Comparison of ENCODE assay signal across 12 cellular contexts in the genomic region with DNA sequence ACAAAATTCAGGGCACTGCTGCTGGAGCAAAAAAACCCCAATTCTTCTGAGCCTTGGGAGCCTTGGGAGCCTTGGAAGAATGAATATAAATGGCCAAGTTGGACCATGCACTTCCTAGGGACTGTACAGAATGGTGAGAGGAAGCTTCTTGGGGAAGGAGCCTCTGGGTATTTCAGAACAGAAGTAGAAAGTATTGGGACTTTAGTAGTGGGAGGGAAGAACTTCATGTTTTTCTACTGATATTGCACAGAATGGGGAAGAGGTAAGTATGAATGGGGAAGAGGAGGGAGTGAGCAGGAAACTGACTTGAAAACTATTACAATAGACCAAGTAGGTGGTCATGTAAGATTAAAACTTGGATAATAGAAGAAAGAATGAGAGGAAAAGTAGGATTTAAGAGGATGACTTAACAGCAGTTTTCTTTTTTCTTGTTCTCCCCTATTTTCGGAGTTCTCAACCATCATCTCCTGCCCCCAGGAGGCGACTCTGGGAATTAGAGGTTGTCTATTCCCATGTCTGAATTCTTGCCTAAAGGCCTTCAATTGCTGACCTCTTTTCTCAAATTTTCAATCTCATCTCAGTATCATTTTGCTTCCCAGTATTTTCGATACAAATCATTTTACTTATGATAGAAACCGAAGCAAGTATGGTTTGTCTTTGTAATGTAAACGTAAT. TPM values are rescaled to one million over a fixed set of nuclear protein-coding genes. Genes with fewer than 3 reads are reported as not detected.
DNase-seq lines count a peak whose midpoint lies in the region; ATAC-seq and TF ChIP-seq lines count a peak whose summit lies in the region.
"Had no signal": no experiment of that assay in that cellular context is flagged by ENCODE, and none has a peak within 500 bp of the region (broad histone marks: within the 10 kb centered on the region; RNA-seq: fewer than 3 reads in every experiment).

No MANE protein-coding gene starts in this region.

- no peak for TF ChIP-seq POLR2A in heart left ventricle (IDR thresholded peaks at IDR 0.05)
- no peak for TF ChIP-seq POLR2A in esophagus muscularis mucosa (IDR thresholded peaks at IDR 0.05; ENCODE audit: low read depth)

- 86 to 91% (median 89%) methylated on average over 5 of the region's 5 CpGs for WGBS in heart left ventricle, 4 donors
- WGBS in esophagus muscularis mucosa: 91% methylated on average over 5 of the region's 5 CpGs

- no peak overlapping the region for H3K27ac ChIP-seq in right atrium auricular region
- peak overlapping the region in 1 of 12 donors; percentile 72 for H3K27ac ChIP-seq in heart left ventricle
- no peak overlapping the region for H3K27ac ChIP-seq in upper lobe of right lung
- H3K27ac ChIP-seq in esophagus muscularis mucosa (replicated peaks in 1 of 4): no peak overlapping the region

- no peaks in the 10 kb centered on the region for H3K36me3 ChIP-seq in right atrium auricular region
- no peaks in the 10 kb centered on the region for H3K36me3 ChIP-seq in heart left ventricle
- H3K36me3 ChIP-seq in upper lobe of right lung: no peaks in the 10 kb centered on the region
- no peaks in the 10 kb centered on the region for H3K36me3 ChIP-seq in esophagus muscularis mucosa

- H3K27me3 ChIP-seq in right atrium auricular region (no peaks in the 10 kb centered on the region), heart left ventricle (no peaks in the 10 kb centered on the region), upper lobe of right lung (no peaks in the 10 kb centered on the region), esophagus muscularis mucosa (no peaks in the 10 kb centered on the region)

- H3K4me3 ChIP-seq in right atrium auricular region (no peak overlapping the region), heart left ventricle (no peak overlapping the region), upper lobe of right lung (no peak overlapping the region), esophagus muscularis mucosa (no peak overlapping the region)

- H3K9me3 ChIP-seq in right atrium auricular region: no peaks in the 10 kb centered on the region
- H3K9me3 ChIP-seq in heart left ventricle: peaks cover 0 to 1% (median 0%) of the 10 kb centered on the region in 12 donors
- H3K9me3 ChIP-seq in upper lobe of right lung: no peaks in the 10 kb centered on the region
- H3K9me3 ChIP-seq in esophagus muscularis mucosa: no peaks in the 10 kb centered on the region

- no peak for DNase-seq in Right ventricle myocardium superior
- no peak for DNase-seq in right atrium auricular region (ENCODE audit: low spot score)
- DNase-seq in SKM-1 treated with dmso at 0.1 percent for 144 hours (lab: John Stamatoyannopoulos, UW; ENCODE audit: unreplicated experiment): peak; percentile 63
- no peak for DNase-seq in heart left ventricle
- DNase-seq in upper lobe of right lung: no peak
- DNase-seq in NCI-H446 treated with DMSO at 0.1 percent for 48 hours (lab: John Stamatoyannopoulos, UW): no peak
- no peak for DNase-seq in NCI-H526 (lab: John Stamatoyannopoulos, UW)
- DNase-seq in esophagus muscularis mucosa (ENCODE audit: extremely low spot score): no peak
- DNase-seq: CD4-positive, CD25-positive, alpha-beta regulatory T cell; stimulated activated CD4-positive, alpha-beta T cell treated with anti-CD3 and anti-CD28 coated beads, Interleukin-2, amount 100 ng/mL, for 24 hours; SW 1271 had no signal

- ATAC-seq in Right ventricle myocardium superior (ENCODE audit: poor library complexity) (peak; percentile 60), heart left ventricle (peak in 3 of 4 donors; percentile 29 to 69 (median 42)), upper lobe of right lung (peak; percentile 87)
- ATAC-seq: activated T-helper 17 cell treated with anti-CD3 and anti-CD28 coated beads, Interleukin-2, amount 50 U/mL, for 72 hours had no signal

- no peak for TF ChIP-seq EP300 in esophagus muscularis mucosa (IDR thresholded peaks at IDR 0.05)

- H3K4me1 ChIP-seq in right atrium auricular region (no peaks in the 10 kb centered on the region), heart left ventricle (peaks cover 0 to 19% (median 0%) of the 10 kb centered on the region in 12 donors), upper lobe of right lung (peaks cover 7% of the 10 kb centered on the region), esophagus muscularis mucosa (peaks cover 0 to 11% (median 0%) of the 10 kb centered on the region in 4 donors)

- intact Hi-C loops in Right ventricle myocardium superior (cut with DNase I) (no loop called here), heart left ventricle (cut with DNase I) (loop anchor here in 1 of 10 donors (10.0 kb wide), 1 partner anchor 466 kb away; no protein-coding TSS in a partner anchor), upper lobe of right lung (cut with DNase I) (no loop called here), esophagus muscularis mucosa (cut with DNase I) (no loop called here)

- TF ChIP-seq CTCF in right atrium auricular region (IDR thresholded peaks at IDR 0.05) (no peak), heart left ventricle (IDR thresholded peaks at IDR 0.05) (peak in 3 of 12 donors; percentile 10 to 19 (median 12)), upper lobe of right lung (IDR thresholded peaks at IDR 0.05) (no peak), esophagus muscularis mucosa (IDR thresholded peaks at IDR 0.05) (peak in 1 of 3 experiments; percentile 14)

RNA-seq across cellular contexts. Expression of a gene that starts 44.5 kb away (rescaled TPM):
- 39.5 TPM for total RNA-seq in Right ventricle myocardium superior
- total RNA-seq in right atrium auricular region: 10 to 100 TPM; 19.7 to 21.1 TPM
- 10 to 100 TPM; 15.8 to 53.4 (median 38.0) TPM for total RNA-seq in heart left ventricle
- polyA plus RNA-seq in heart left ventricle: 10 to 100 TPM; 12.3 to 23.8 TPM
- 66.5 TPM for total RNA-seq in upper lobe of right lung
- total RNA-seq in esophagus muscularis mucosa: 10 to 100 TPM; 18.1 to 27.4 (median 21.6) TPM
